ENCODE assay signal across 8 cellular contexts in genomic region chr2:5365871-5366461, GRCh38.
A peak's percentile ranks its signal among the peaks of the same experiment; 100 is the strongest.
DNase-seq lines count a peak whose midpoint lies in the region; ATAC-seq and TF ChIP-seq lines count a peak whose summit lies in the region.

No MANE protein-coding gene starts in this region.

- no peaks in the 10 kb centered on the region for H3K27me3 Mint-ChIP-seq in activated naive CD8-positive, alpha-beta T cell treated with anti-CD3 and anti-CD28 coated beads, Interleukin-2, amount 50 U/mL, for 24 hours

- H3K27me3 ChIP-seq in AG04450 (ENCODE audit: control insufficient read depth, insufficient read depth, low read length) = no peaks in the 10 kb centered on the region

- CTCF ChIA-PET in AG04450 (lab: Charles Lee) = interaction anchor here (0.6 to 1.2 kb wide), 4 partner anchors 550 to 1673 kb away, joined by 3 to 4 read pairs (median 3); no protein-coding TSS in a partner anchor

- H3K4me3 Mint-ChIP-seq in activated naive CD8-positive, alpha-beta T cell treated with anti-CD3 and anti-CD28 coated beads, Interleukin-2, amount 50 U/mL, for 24 hours = no peak overlapping the region

- no peak overlapping the region for H3K4me3 ChIP-seq in AG04450 (ENCODE audit: low read depth, low read length)

- H3K36me3 Mint-ChIP-seq in activated naive CD8-positive, alpha-beta T cell treated with anti-CD3 and anti-CD28 coated beads, Interleukin-2, amount 50 U/mL, for 24 hours (ENCODE audit: low read depth) = no peaks in the 10 kb centered on the region

- H3K27ac Mint-ChIP-seq in activated naive CD8-positive, alpha-beta T cell treated with anti-CD3 and anti-CD28 coated beads, Interleukin-2, amount 50 U/mL, for 24 hours = no peak overlapping the region

- no peak overlapping the region for H3K27ac ChIP-seq in AG04450 (ENCODE audit: low read depth, low read length)

- no peaks in the 10 kb centered on the region for H3K4me1 Mint-ChIP-seq in activated naive CD8-positive, alpha-beta T cell treated with anti-CD3 and anti-CD28 coated beads, Interleukin-2, amount 50 U/mL, for 24 hours

- DNase-seq in AG04450 (ENCODE audit: low read depth, low spot score) (no peak), NCI-H2227 (lab: John Stamatoyannopoulos, UW; ENCODE audit: unreplicated experiment) (peak; percentile 73), inferior parietal cortex (ENCODE audit: extremely low spot score) (peak; percentile 63), DMS153 (lab: John Stamatoyannopoulos, UW) (no peak)
- peak; percentile 74 for DNase-seq in activated naive CD8-positive, alpha-beta T cell treated with anti-CD3 and anti-CD28 coated beads, Interleukin-2, amount 50 U/mL, for 24 hours
- peak; percentile 47 to 71 for DNase-seq in stimulated activated CD4-positive, alpha-beta T cell treated with anti-CD3 and anti-CD28 coated beads, Interleukin-2, amount 100 ng/mL, for 24 hours

- peak; percentile 64 for TF ChIP-seq CTCF in AG04450 (IDR thresholded peaks at IDR 0.05; ENCODE audit: low read depth, low read length)

- ATAC-seq in GM18519 (IDR thresholded peaks at IDR 0.05; ENCODE audit: low FRiP score, unreplicated experiment) = peak; percentile 72
- peak; percentile 92 for ATAC-seq in HG03045 (IDR thresholded peaks at IDR 0.05; ENCODE audit: unreplicated experiment)
- peak; percentile 76 for ATAC-seq in activated naive CD8-positive, alpha-beta T cell treated with anti-CD3 and anti-CD28 coated beads, Interleukin-2, amount 50 U/mL, for 24 hours

- peaks cover 3% of the 10 kb centered on the region; the same call in 1 of the 2 replicates for H3K9me3 ChIP-seq in AG04450 (ENCODE audit: control insufficient read depth, insufficient read depth, low read length)

- POLR2A ChIA-PET in AG04450 (lab: Yijun Ruan, JAX) = no interaction called here

- no peaks in the 10 kb centered on the region for H3K9me3 Mint-ChIP-seq in activated naive CD8-positive, alpha-beta T cell treated with anti-CD3 and anti-CD28 coated beads, Interleukin-2, amount 50 U/mL, for 24 hours

Comparison
In these comparisons a context has a peak if more than half of its experiments do, and no peak if none do; other contexts are left out.
1. DNase-seq: peak in NCI-H2227 (single experiment), activated naive CD8-positive, alpha-beta T cell treated with anti-CD3 and anti-CD28 coated beads, Interleukin-2, amount 50 U/mL, for 24 hours (single experiment), inferior parietal cortex (single experiment) and stimulated activated CD4-positive, alpha-beta T cell treated with anti-CD3 and anti-CD28 coated beads, Interleukin-2, amount 100 ng/mL, for 24 hours (2 of 2); none in AG04450 (single experiment) and DMS153 (single experiment).
2. Peak in every context shown above with its lines, with median percentiles within 50 percentile points of each other: ATAC-seq.